ENCODE assay signal across 1 cellular context in genomic region chr18:74082476-74083070, GRCh38.
TF ChIP-seq lines count a peak whose summit lies in the region.

No MANE protein-coding gene starts in this region.

TF ChIP-seq in K562, 482 proteins besides CTCF, POLR2A, EP300 and RAD21 (continued from another document):
- TF ChIP-seq ZNF318 (IDR thresholded peaks at IDR 0.05; ENCODE audit: borderline replicate concordance in 1 of 2, low read depth in 1 of 2) (no peak), NR2C2 (CRISPR knock-in tag; IDR thresholded peaks at IDR 0.05) (no peak), NR2C2 (tag; IDR thresholded peaks at IDR 0.05) (no peak)
